1 cellular context compared by ENCODE assay signal in genomic region chr1:108880850-108881249, GRCh38.
TF ChIP-seq lines count a peak whose summit lies in the region.

No MANE protein-coding gene starts in this region.

TF ChIP-seq in HepG2, 621 proteins besides CTCF, POLR2A, EP300 and RAD21:
- TF ChIP-seq ZFP1 (CRISPR knock-in tag; IDR thresholded peaks at IDR 0.05) (no peak), REST (IDR thresholded peaks at IDR 0.05; ENCODE audit: borderline replicate concordance in 1 of 2, low read depth in 1 of 2, low read length in 2 of 2) (peak; percentile 7 to 90), MIER2 (CRISPR knock-in tag; IDR thresholded peaks at IDR 0.05) (peak; percentile 84), IKZF1 (IDR thresholded peaks at IDR 0.05) (no peak), SMAD1 (CRISPR knock-in tag; IDR thresholded peaks at IDR 0.05; ENCODE audit: borderline replicate concordance, low read depth) (no peak), MTA3 (CRISPR knock-in tag; IDR thresholded peaks at IDR 0.05) (no peak), IRX3 (CRISPR knock-in tag; IDR thresholded peaks at IDR 0.05; ENCODE audit: borderline replicate concordance, low read depth) (no peak), FOXK2 (IDR thresholded peaks at IDR 0.05) (no peak)
- TF ChIP-seq, protein P1, sequence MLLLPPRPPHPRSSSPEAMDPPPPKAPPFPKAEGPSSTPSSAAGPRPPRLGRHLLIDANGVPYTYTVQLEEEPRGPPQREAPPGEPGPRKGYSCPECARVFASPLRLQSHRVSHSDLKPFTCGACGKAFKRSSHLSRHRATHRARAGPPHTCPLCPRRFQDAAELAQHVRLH (CRISPR knock-in tag; IDR thresholded peaks at IDR 0.05; ENCODE audit: borderline replicate concordance, low read depth): no peak
